ENCODE assay signal across 13 cellular contexts in genomic region chr6:109527989-109528388, GRCh38. TPM values are rescaled to one million over a fixed set of nuclear protein-coding genes. Genes with fewer than 3 reads are reported as not detected.
DNase-seq lines count a peak whose midpoint lies in the region; ATAC-seq and TF ChIP-seq lines count a peak whose summit lies in the region.
"Had no signal": no experiment of that assay in that cellular context is flagged by ENCODE, and none has a peak within 500 bp of the region (broad histone marks: within the 10 kb centered on the region; RNA-seq: fewer than 3 reads in every experiment).

No MANE protein-coding gene starts in this region.

- no peak overlapping the region for H3K27ac ChIP-seq in A673 (ENCODE audit: low read depth, low read length, poor library complexity, severe bottlenecking)
- no peak overlapping the region for H3K27ac ChIP-seq in dorsolateral prefrontal cortex
- H3K27ac ChIP-seq: psoas muscle had no signal

- no TSS peak for BruUV-seq in A673 (replicated peaks; lab: Mats Ljungman, UMichigan)

- POLR2A ChIA-PET in A673 (lab: Charles Lee; ENCODE audit: low non-redundant PET): no interaction called here

- H3K27me3 ChIP-seq in A673 (replicated peaks; ENCODE audit: insufficient read depth, low read depth, low read length, poor library complexity) (no peaks in the 10 kb centered on the region), dorsolateral prefrontal cortex (no peaks in the 10 kb centered on the region)

- DNase-seq in A673 (ENCODE audit: low spot score) (peak; percentile 38), ELR (ENCODE audit: low read depth) (peak; percentile 50), OCI-M1 (lab: John Stamatoyannopoulos, UW) (peak; percentile 53), epithelial cell of esophagus (ENCODE audit: low read depth) (peak; percentile 9), dorsolateral prefrontal cortex (no peak), NCI-H1694 treated with DMSO at 0.1 percent for 48 hours (lab: John Stamatoyannopoulos, UW) (no peak)
- DNase-seq in activated naive CD4-positive, alpha-beta T cell (lab: John Stamatoyannopoulos, UW): no peak
- DNase-seq: activated B cell treated with CpG ODN at 0.5 μM for 24 hours, activated gamma-delta T cell treated with Interleukin-2 at 50 U/mL for 16 hours, kidney, NCI-H774, psoas muscle had no signal

- CTCF ChIA-PET in A673 (lab: Charles Lee): interaction anchor here (2.6 kb wide), 1 partner anchor 512 kb away, joined by 16 read pairs; no protein-coding TSS in a partner anchor

- intact Hi-C loops in A673 (cut with micrococcal nuclease; ENCODE audit: unreplicated experiment): loop anchor here (1.0 to 5.0 kb wide), 4 partner anchors 163 to 863 kb away; partner anchors contain the start of genes AK9 and FIG4
- intact Hi-C loops in dorsolateral prefrontal cortex (cut with DNase I): loop anchor here in 1 of 2 donors (2.0 to 5.0 kb wide), 3 partner anchors 164 to 864 kb away; partner anchors contain the start of genes AK9 and FIG4

- TF ChIP-seq CTCF in A673 (conservative IDR thresholded peaks at IDR 0.05; ENCODE audit: low read depth, low read length): peak; percentile 44; the same call in 1 of the 2 replicates
- peak; percentile 17 for TF ChIP-seq CTCF in epithelial cell of esophagus (IDR thresholded peaks at IDR 0.05; ENCODE audit: insufficient read depth, low read depth, low read length, missing control alignments)
- TF ChIP-seq CTCF in dorsolateral prefrontal cortex (IDR thresholded peaks at IDR 0.05 in 54 of 56, conservative IDR thresholded peaks at IDR 0.05 in 2 of 56; ENCODE audit: low read depth in 1 of 56, partially characterized antibody in 56 of 56): no peak

- H3K4me3 ChIP-seq in A673 (ENCODE audit: low read depth, low read length, poor library complexity, severe bottlenecking) (no peak overlapping the region), epithelial cell of esophagus (ENCODE audit: low read length) (no peak overlapping the region), dorsolateral prefrontal cortex (no peak overlapping the region)
- H3K4me3 ChIP-seq: psoas muscle had no signal

- H3K4me1 ChIP-seq in A673 (ENCODE audit: insufficient read depth, low read length, poor library complexity, severe bottlenecking): no peaks in the 10 kb centered on the region
- H3K4me1 ChIP-seq: psoas muscle had no signal

- H3K9me3 ChIP-seq in A673 (ENCODE audit: low read depth, low read length, poor library complexity, severe bottlenecking): peaks cover 10% of the 10 kb centered on the region

- H3K36me3 ChIP-seq in A673 (ENCODE audit: insufficient read depth, low read length, poor library complexity, severe bottlenecking): no peaks in the 10 kb centered on the region

- ATAC-seq in GM18909 (IDR thresholded peaks at IDR 0.05; ENCODE audit: poor library complexity, unreplicated experiment): no peak
- ATAC-seq: psoas muscle had no signal

RNA-seq across cellular contexts. Expression of gene ZBTB24, which starts 45.0 kb away (rescaled TPM):
- total RNA-seq in A673 (2021): 12.9 and 15.5 TPM in 2 replicates
- total RNA-seq in dorsolateral prefrontal cortex: 10 to 100 TPM in 61 of 120 experiments, 1 to 10 TPM in 59; 5.4 to 12.6 (median 10.0) TPM

Comparison
In these comparisons a context has a peak if more than half of its experiments do, and no peak if none do; other contexts are left out.
1. DNase-seq: peak in A673 (single experiment), ELR (single experiment), OCI-M1 (single experiment) and epithelial cell of esophagus (single experiment); none in dorsolateral prefrontal cortex (0 of 10), NCI-H1694 treated with DMSO at 0.1 percent for 48 hours (single experiment) and activated naive CD4-positive, alpha-beta T cell (0 of 4).
2. CTCF ChIP-seq: peak in A673 (single experiment) and epithelial cell of esophagus (single experiment); none in dorsolateral prefrontal cortex (0 of 56).